ENCODE assay signal across 13 cellular contexts in genomic region chr4:175823015-175823741, GRCh38. TPM values are rescaled to one million over a fixed set of nuclear protein-coding genes. Genes with fewer than 3 reads are reported as not detected.
DNase-seq lines count a peak whose midpoint lies in the region; ATAC-seq and TF ChIP-seq lines count a peak whose summit lies in the region.
"Had no signal": no experiment of that assay in that cellular context is flagged by ENCODE, and none has a peak within 500 bp of the region (broad histone marks: within the 10 kb centered on the region; RNA-seq: fewer than 3 reads in every experiment).

No MANE protein-coding gene starts in this region.

- H3K4me3 ChIP-seq in testis = no peak overlapping the region
- H3K4me3 ChIP-seq in HAP-1 = no peak overlapping the region
- H3K4me3 ChIP-seq in osteoblast (ENCODE audit: insufficient read depth, low read length) = no peak overlapping the region
- H3K4me3 ChIP-seq: ascending aorta had no signal

- H4K20me1 ChIP-seq in osteoblast (ENCODE audit: insufficient read depth, low read length) = no peaks in the 10 kb centered on the region

- no peak overlapping the region for H3K4me2 ChIP-seq in osteoblast (ENCODE audit: insufficient read depth, low read length)
- H3K4me2 ChIP-seq: KMS-11 had no signal

- H3K9me3 ChIP-seq in testis = no peaks in the 10 kb centered on the region
- no peaks in the 10 kb centered on the region for H3K9me3 ChIP-seq in HAP-1
- H3K9me3 ChIP-seq in osteoblast (ENCODE audit: low read depth, low read length) = no peaks in the 10 kb centered on the region
- H3K9me3 ChIP-seq: ascending aorta had no signal

- in situ Hi-C loops in HAP-1 (cut with MboI; ENCODE audit: low sequenced_read_pairs) = no loop called here

- H3K36me3 ChIP-seq in testis (ENCODE audit: low read depth, missing control alignments) = no peaks in the 10 kb centered on the region
- no peaks in the 10 kb centered on the region for H3K36me3 ChIP-seq in HAP-1 (replicated peaks)
- H3K36me3 ChIP-seq in osteoblast (ENCODE audit: insufficient read depth, low read length) = no peaks in the 10 kb centered on the region
- H3K36me3 ChIP-seq: ascending aorta had no signal

- DNase-seq in testis = no peak
- DNase-seq in HAP-1 (ENCODE audit: low spot score in 2 of 2) = no peak
- DNase-seq in osteoblast (ENCODE audit: insufficient read length, low spot score, missing footprints) = no peak
- DNase-seq in SHP77 (lab: John Stamatoyannopoulos, UW) = no peak
- DNase-seq: left colon, NCI-H2171, RPMI8226 had no signal

- ATAC-seq in GM18519 (IDR thresholded peaks at IDR 0.05; ENCODE audit: low FRiP score, unreplicated experiment) (peak; percentile 98), GM21423 (IDR thresholded peaks at IDR 0.05; ENCODE audit: unreplicated experiment) (peak; percentile 94), HG02973 (IDR thresholded peaks at IDR 0.05; ENCODE audit: unreplicated experiment) (peak; percentile 92), HG03571 (IDR thresholded peaks at IDR 0.05; ENCODE audit: unreplicated experiment) (peak; percentile 65)
- ATAC-seq: left colon had no signal

- WGBS in testis, 2 donors = 83% methylated on average over 6 of the region's 6 CpGs

- H3K27ac ChIP-seq in testis (no peak overlapping the region), osteoblast (ENCODE audit: low read depth, low read length) (no peak overlapping the region)
- H3K27ac ChIP-seq: ascending aorta, KMS-11 had no signal

- no peaks in the 10 kb centered on the region for H3K79me2 ChIP-seq in osteoblast (ENCODE audit: insufficient read depth, low read length)

- intact Hi-C loops in testis (cut with DNase I; ENCODE audit: low total_unique reads) = no loop called here

- no peak for TF ChIP-seq CTCF in testis (IDR thresholded peaks at IDR 0.05)
- no peak for TF ChIP-seq CTCF in osteoblast (IDR thresholded peaks at IDR 0.05; ENCODE audit: extremely low read depth, low read depth, low read length)

- H2AFZ ChIP-seq in osteoblast (ENCODE audit: low read length) = no peak overlapping the region

- H3K27me3 ChIP-seq in testis = no peaks in the 10 kb centered on the region
- no peaks in the 10 kb centered on the region for H3K27me3 ChIP-seq in HAP-1 (ENCODE audit: low read depth)
- no peaks in the 10 kb centered on the region for H3K27me3 ChIP-seq in osteoblast (ENCODE audit: insufficient read depth, low read length)
- H3K27me3 ChIP-seq: ascending aorta had no signal

- TF ChIP-seq POLR2A in testis (IDR thresholded peaks at IDR 0.05) = no peak

- H3K4me1 ChIP-seq in testis (no peaks in the 10 kb centered on the region), HAP-1 (no peaks in the 10 kb centered on the region; the same call in 1 of the 2 replicates), osteoblast (ENCODE audit: insufficient read depth, low read length) (no peaks in the 10 kb centered on the region)
- H3K4me1 ChIP-seq: ascending aorta had no signal

RNA-seq across cellular contexts. Expression of gene GPM6A, which starts 11.1 kb away (rescaled TPM):
- total RNA-seq in testis (1 to 10 TPM; 1.5 to 4.2 TPM), osteoblast (not detected in 2 replicates)
- polyA plus RNA-seq in testis (ENCODE audit: insufficient read depth, low read depth, low replicate concordance) = 3.9 TPM
